9 cellular contexts compared by ENCODE assay signal in genomic region chr9:110561826-110562225, GRCh38. TPM values are rescaled to one million over a fixed set of nuclear protein-coding genes. Genes with fewer than 3 reads are reported as not detected.
"Had no signal": no experiment of that assay in that cellular context is flagged by ENCODE, and none has a peak within 500 bp of the region (broad histone marks: within the 10 kb centered on the region; RNA-seq: fewer than 3 reads in every experiment).

No MANE protein-coding gene starts in this region.

- H3K4me3 ChIP-seq: K562 had no signal

- DNase-seq: IMR-90, KBM-7, KG1 had no signal

- H3K27me3 Mint-ChIP-seq: IgD-negative memory B cell had no signal

- H3K4me1 Mint-ChIP-seq: IgD-negative memory B cell had no signal

- H3K27ac ChIP-seq: HL-60 had no signal

- H3K27ac Mint-ChIP-seq: IgD-negative memory B cell had no signal

- H3K4me3 Mint-ChIP-seq: IgD-negative memory B cell had no signal

- FAIRE-seq: HepG2, HTR-8/SVneo, K562 had no signal

- ATAC-seq: HepG2, K562 had no signal

- H3K36me3 Mint-ChIP-seq: IgD-negative memory B cell had no signal

RNA-seq across cellular contexts. Expression of gene SVEP1, which starts 17.7 kb away (rescaled TPM):
- total RNA-seq: HepG2, HT-29 had no signal
- polyA plus RNA-seq: HepG2, IgD-negative memory B cell had no signal
